Comparison of ENCODE assay signal across 17 cellular contexts in the genomic region with DNA sequence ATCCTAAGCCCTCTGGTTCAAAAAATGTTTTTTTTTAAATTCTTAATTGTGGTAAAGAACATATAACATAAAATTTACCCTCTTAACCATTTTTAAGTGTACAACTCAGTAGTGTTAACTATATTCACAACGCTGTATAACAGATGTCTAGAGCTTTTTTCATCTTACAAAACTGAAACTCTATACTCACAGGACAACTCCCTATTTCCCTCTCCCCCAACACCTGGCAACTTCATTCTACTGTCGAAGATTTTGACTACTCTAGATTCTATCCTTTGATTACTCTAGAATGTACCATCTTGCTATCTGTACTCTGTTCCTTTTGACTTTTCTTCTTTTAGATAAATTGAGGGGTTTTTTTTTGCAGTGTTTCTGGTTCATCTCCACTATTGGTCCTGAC.
A peak's percentile ranks its signal among the peaks of the same experiment; 100 is the strongest.
DNase-seq lines count a peak whose midpoint lies in the region; ATAC-seq, FAIRE-seq and TF ChIP-seq lines count a peak whose summit lies in the region.
"Had no signal": no experiment of that assay in that cellular context is flagged by ENCODE, and none has a peak within 500 bp of the region (broad histone marks: within the 10 kb centered on the region; RNA-seq: fewer than 3 reads in every experiment).

No MANE protein-coding gene starts in this region.

- no peak overlapping the region for H3K27ac ChIP-seq in CD8-positive, alpha-beta memory T cell (ENCODE audit: low read depth, low read length)
- H3K27ac ChIP-seq in pancreas: no peak overlapping the region
- H3K27ac ChIP-seq in adrenal gland: no peak overlapping the region
- H3K27ac ChIP-seq: coronary artery had no signal

- no peak for TF ChIP-seq CTCF in pancreas (IDR thresholded peaks at IDR 0.05)
- TF ChIP-seq CTCF in adrenal gland (IDR thresholded peaks at IDR 0.05): no peak

- H3K27me3 ChIP-seq in CD8-positive, alpha-beta memory T cell (ENCODE audit: insufficient read depth, low read length, poor library complexity, severe bottlenecking): no peaks in the 10 kb centered on the region
- H3K27me3 ChIP-seq in pancreas (no peaks in the 10 kb centered on the region), adrenal gland (no peaks in the 10 kb centered on the region)

- H3K36me3 ChIP-seq in CD8-positive, alpha-beta memory T cell (ENCODE audit: insufficient read depth, low read length): peaks cover 5% of the 10 kb centered on the region
- H3K36me3 ChIP-seq in pancreas (no peaks in the 10 kb centered on the region), adrenal gland (replicated peaks in 1 of 2) (no peaks in the 10 kb centered on the region)

- peaks cover 11% of the 10 kb centered on the region for H3K4me1 ChIP-seq in CD8-positive, alpha-beta memory T cell (ENCODE audit: insufficient read depth, low read length)
- H3K4me1 ChIP-seq in pancreas: no peaks in the 10 kb centered on the region
- H3K4me1 ChIP-seq in adrenal gland (replicated peaks in 1 of 2): no peaks in the 10 kb centered on the region

- ATAC-seq in GM18909 (IDR thresholded peaks at IDR 0.05; ENCODE audit: poor library complexity, unreplicated experiment): no peak
- no peak for ATAC-seq in pancreas
- ATAC-seq in HG02623 (IDR thresholded peaks at IDR 0.05; ENCODE audit: unreplicated experiment): no peak
- ATAC-seq: GM12878, left lobe of liver had no signal

- no peaks in the 10 kb centered on the region for H3K9me3 ChIP-seq in CD8-positive, alpha-beta memory T cell (ENCODE audit: low read length)
- H3K9me3 ChIP-seq in pancreas (no peaks in the 10 kb centered on the region), adrenal gland (replicated peaks in 1 of 3) (peaks cover 0 to 5% (median 0%) of the 10 kb centered on the region in 3 donors)

- no peaks in the 10 kb centered on the region for H3K27me3 Mint-ChIP-seq in CD8-positive, alpha-beta memory T cell
- H3K27me3 Mint-ChIP-seq in immature natural killer cell (ENCODE audit: low read depth in 3 of 3): no peaks in the 10 kb centered on the region
- H3K27me3 Mint-ChIP-seq: activated B cell treated with CpG ODN at 0.5 μM for 24 hours had no signal

- no peak overlapping the region for H3K4me3 ChIP-seq in CD8-positive, alpha-beta memory T cell (ENCODE audit: low read length)
- H3K4me3 ChIP-seq in pancreas: no peak overlapping the region
- H3K4me3 ChIP-seq in adrenal gland: no peak overlapping the region
- H3K4me3 ChIP-seq: coronary artery, GM12878 had no signal

- DNase-seq in CD8-positive, alpha-beta memory T cell: no peak
- DNase-seq in GM19239 (ENCODE audit: insufficient read length, low spot score) (no peak), LHCN-M2 (ENCODE audit: low read depth) (peak; percentile 53), immature natural killer cell (no peak), pancreas (no peak), adrenal gland (no peak)
- DNase-seq: activated B cell treated with CpG ODN at 0.5 μM for 24 hours, C1 segment of cervical spinal cord, hypothalamus, NCI-H2107, nephron progenitor cell had no signal

- no peak for TF ChIP-seq POLR2A in adrenal gland (IDR thresholded peaks at IDR 0.05)

- CTCF ChIA-PET in CD8-positive, alpha-beta memory T cell (lab: Charles Lee): no interaction called here

- peak overlapping the region in 4 of 8 donors; percentile 10 to 47 (median 29) for H3K27ac Mint-ChIP-seq in CD8-positive, alpha-beta memory T cell
- H3K27ac Mint-ChIP-seq in immature natural killer cell: peak overlapping the region in 5 of 6 donors; percentile 9 to 71 (median 32)
- H3K27ac Mint-ChIP-seq: activated B cell treated with CpG ODN at 0.5 μM for 24 hours, nephron progenitor cell had no signal

- POLR2A ChIA-PET in CD8-positive, alpha-beta memory T cell (lab: Charles Lee): interaction anchor here (0.6 kb wide), 1 partner anchor 153 kb away, joined by 3 read pairs; no protein-coding TSS in a partner anchor

- FAIRE-seq in GM19239 (lab: Jason Lieb, UNC) (peak; percentile 68), pancreas (lab: Jason Lieb, UNC) (no peak)
- FAIRE-seq: GM12878, urothelium cell line had no signal

- peaks cover 3 to 54% (median 8%) of the 10 kb centered on the region in 3 donors for H3K36me3 Mint-ChIP-seq in CD8-positive, alpha-beta memory T cell
- H3K36me3 Mint-ChIP-seq in immature natural killer cell: peaks cover 0 to 4% (median 4%) of the 10 kb centered on the region in 3 donors

- WGBS in pancreas, 2 donors: 76 to 85% methylated on average over 2 of the region's 2 CpGs
- 93 to 98% (median 96%) methylated on average over 2 of the region's 2 CpGs for WGBS in adrenal gland, 4 donors

- peaks cover 57 to 88% (median 80%) of the 10 kb centered on the region in 3 donors for H3K4me1 Mint-ChIP-seq in CD8-positive, alpha-beta memory T cell
- H3K4me1 Mint-ChIP-seq in immature natural killer cell: peaks cover 69 to 83% of the 10 kb centered on the region in 2 donors

- no peaks in the 10 kb centered on the region for H3K9me3 Mint-ChIP-seq in CD8-positive, alpha-beta memory T cell
- H3K9me3 Mint-ChIP-seq in immature natural killer cell: no peaks in the 10 kb centered on the region
- H3K9me3 Mint-ChIP-seq: activated B cell treated with CpG ODN at 0.5 μM for 24 hours, nephron progenitor cell had no signal

- H3K4me3 Mint-ChIP-seq in CD8-positive, alpha-beta memory T cell: peak overlapping the region in 6 of 7 donors; percentile 1 to 36 (median 8)
- H3K4me3 Mint-ChIP-seq in immature natural killer cell: peak overlapping the region in 4 of 5 donors; percentile 17 to 57 (median 29)
- H3K4me3 Mint-ChIP-seq: activated B cell treated with CpG ODN at 0.5 μM for 24 hours, nephron progenitor cell had no signal

- intact Hi-C loops in pancreas (cut with DNase I): no loop called here
- intact Hi-C loops in adrenal gland (cut with DNase I): no loop called here
